ENCODE assay signal across 15 cellular contexts in the genomic region with DNA sequence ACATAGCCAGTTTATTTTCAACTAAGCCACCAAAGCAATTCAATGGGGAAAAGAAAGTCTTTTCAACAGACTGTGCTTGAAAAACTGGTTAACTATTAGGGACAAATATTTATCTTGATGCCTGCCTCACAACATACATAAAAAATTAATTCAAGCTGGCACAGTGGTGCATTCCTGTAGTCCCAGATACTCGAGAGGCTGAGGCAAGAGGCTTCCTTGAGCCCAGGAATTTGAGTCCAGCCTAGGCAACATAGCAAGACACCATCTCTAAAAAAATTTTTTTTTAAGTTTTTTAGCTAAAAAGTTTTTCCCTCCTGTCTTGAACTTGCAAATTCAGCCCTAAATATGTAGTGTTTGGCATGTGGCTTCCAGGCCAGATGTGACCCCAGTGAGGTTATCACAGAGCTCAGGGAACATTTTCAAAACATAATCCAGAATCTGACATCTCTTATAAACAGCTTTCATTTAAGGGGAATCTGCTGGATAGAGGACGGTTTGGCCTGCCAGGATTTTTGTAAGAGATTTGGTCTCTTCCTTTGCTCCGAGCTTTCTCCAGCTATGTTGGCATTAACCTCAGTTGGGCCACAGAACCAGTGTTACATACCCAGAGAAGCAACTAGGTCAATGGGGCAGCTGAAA. TPM values are rescaled to one million over a fixed set of nuclear protein-coding genes. Genes with fewer than 3 reads are reported as not detected.
DNase-seq lines count a peak whose midpoint lies in the region; TF ChIP-seq lines count a peak whose summit lies in the region.
"Had no signal": no experiment of that assay in that cellular context is flagged by ENCODE, and none has a peak within 500 bp of the region (broad histone marks: within the 10 kb centered on the region; RNA-seq: fewer than 3 reads in every experiment).

No MANE protein-coding gene starts in this region.

- H2AFZ ChIP-seq in PC-9, result no peak overlapping the region

- DNase-seq in chondrocyte (ENCODE audit: low spot score), result no peak
- DNase-seq in left ventricle myocardium inferior, result no peak
- DNase-seq in posterior vena cava (ENCODE audit: low spot score), result peak; percentile 78
- DNase-seq in uterus, result peak; percentile 76 to 81
- no peak for DNase-seq in PC-9
- DNase-seq in activated CD4-positive, alpha-beta memory T cell treated with anti-CD3 and anti-CD28 coated beads for 36 hours, result no peak
- DNase-seq in NCI-H524 treated with DMSO at 0.1 percent for 48 hours (lab: John Stamatoyannopoulos, UW), result no peak
- DNase-seq: activated CD4-positive, CD25-positive, alpha-beta regulatory T cell; GF-D8; left colon; MM.1S; pancreas; stimulated activated CD4-positive, alpha-beta T cell treated with anti-CD3 and anti-CD28 coated beads, Interleukin-1b, Interleukin-23, amount 100 ng/mL, for 48 hours had no signal

- no TSS peak for BruUV-seq in PC-9 (replicated peaks; lab: Mats Ljungman, UMichigan)

- H4K20me1 ChIP-seq in PC-9 (ENCODE audit: insufficient read depth), result no peaks in the 10 kb centered on the region

- H3K9me3 Mint-ChIP-seq in chondrocyte (ENCODE audit: low read depth), result peaks cover 17% of the 10 kb centered on the region
- peaks cover 12% of the 10 kb centered on the region for H3K9me3 Mint-ChIP-seq in activated CD4-positive, alpha-beta memory T cell treated with anti-CD3 and anti-CD28 coated beads for 36 hours
- H3K9me3 Mint-ChIP-seq: dendritic cell treated with granulocyte-macrophage colony-stimulating factor and Interleukin-4, amounts not matched to agents 40 ng/mL and 50 ng/mL, for 4 days had no signal

- H3K4me1 Mint-ChIP-seq in chondrocyte (ENCODE audit: low read depth), result peaks cover 48% of the 10 kb centered on the region
- H3K4me1 Mint-ChIP-seq in activated CD4-positive, alpha-beta memory T cell treated with anti-CD3 and anti-CD28 coated beads for 36 hours (ENCODE audit: low read depth), result no peaks in the 10 kb centered on the region

- no peak overlapping the region for H3K4me2 ChIP-seq in PC-9

- CTCF ChIA-PET in PC-9 (lab: Charles Lee), result no interaction called here
- CTCF ChIA-PET in activated CD4-positive, alpha-beta memory T cell treated with anti-CD3 and anti-CD28 coated beads for 36 hours (lab: Charles Lee), result no interaction called here

- H3K9me2 ChIP-seq in PC-9 (ENCODE audit: insufficient read depth), result no peaks in the 10 kb centered on the region

- H3K27me3 ChIP-seq in left ventricle myocardium inferior (ENCODE audit: low read depth), result no peaks in the 10 kb centered on the region
- H3K27me3 ChIP-seq in uterus, result no peaks in the 10 kb centered on the region
- H3K27me3 ChIP-seq in PC-9 (ENCODE audit: insufficient read depth, low read depth), result no peaks in the 10 kb centered on the region
- H3K27me3 ChIP-seq: pancreas had no signal

- H3K9me3 ChIP-seq in left ventricle myocardium inferior (replicated peaks) (peaks cover 15% of the 10 kb centered on the region), uterus (no peaks in the 10 kb centered on the region), PC-9 (ENCODE audit: insufficient read depth, low read depth) (peaks cover 8% of the 10 kb centered on the region; the same call in 1 of the 2 replicates)
- H3K9me3 ChIP-seq: pancreas had no signal

- H3K27ac Mint-ChIP-seq in chondrocyte (ENCODE audit: unreplicated experiment), result peak overlapping the region; percentile 50
- no peak overlapping the region for H3K27ac Mint-ChIP-seq in activated CD4-positive, alpha-beta memory T cell treated with anti-CD3 and anti-CD28 coated beads for 36 hours
- H3K27ac Mint-ChIP-seq: dendritic cell treated with granulocyte-macrophage colony-stimulating factor and Interleukin-4, amounts not matched to agents 40 ng/mL and 50 ng/mL, for 4 days had no signal

- H3K4me3 Mint-ChIP-seq in chondrocyte (ENCODE audit: unreplicated experiment), result no peak overlapping the region
- H3K4me3 Mint-ChIP-seq in activated CD4-positive, alpha-beta memory T cell treated with anti-CD3 and anti-CD28 coated beads for 36 hours, result no peak overlapping the region
- H3K4me3 Mint-ChIP-seq: dendritic cell treated with granulocyte-macrophage colony-stimulating factor and Interleukin-4, amounts not matched to agents 40 ng/mL and 50 ng/mL, for 4 days had no signal

- H3K27ac ChIP-seq in left ventricle myocardium inferior (replicated peaks) (peak overlapping the region; percentile 79), uterus (peak overlapping the region; percentile 79 to 86), PC-9 (no peak overlapping the region)
- H3K27ac ChIP-seq: pancreas had no signal

- H3K79me2 ChIP-seq in PC-9 (ENCODE audit: low read depth), result no peaks in the 10 kb centered on the region

- POLR2A ChIA-PET in PC-9 (lab: Charles Lee; ENCODE audit: unreplicated experiment), result no interaction called here
- POLR2A ChIA-PET in activated CD4-positive, alpha-beta memory T cell treated with anti-CD3 and anti-CD28 coated beads for 36 hours (lab: Charles Lee), result no interaction called here

- H3K36me3 Mint-ChIP-seq in chondrocyte (ENCODE audit: low read depth), result peaks cover 4% of the 10 kb centered on the region
- H3K36me3 Mint-ChIP-seq in activated CD4-positive, alpha-beta memory T cell treated with anti-CD3 and anti-CD28 coated beads for 36 hours, result no peaks in the 10 kb centered on the region

- H3K27me3 Mint-ChIP-seq in chondrocyte (ENCODE audit: low read depth), result no peaks in the 10 kb centered on the region
- peaks cover 17% of the 10 kb centered on the region for H3K27me3 Mint-ChIP-seq in activated CD4-positive, alpha-beta memory T cell treated with anti-CD3 and anti-CD28 coated beads for 36 hours

- no peaks in the 10 kb centered on the region for H3K36me3 ChIP-seq in left ventricle myocardium inferior
- no peaks in the 10 kb centered on the region for H3K36me3 ChIP-seq in uterus
- no peaks in the 10 kb centered on the region for H3K36me3 ChIP-seq in PC-9 (ENCODE audit: low read depth)
- H3K36me3 ChIP-seq: pancreas had no signal

- H3K4me3 ChIP-seq in left ventricle myocardium inferior (no peak overlapping the region), uterus (no peak overlapping the region), PC-9 (no peak overlapping the region)
- H3K4me3 ChIP-seq: pancreas had no signal

- no peak for TF ChIP-seq CTCF in chondrocyte (IDR thresholded peaks at IDR 0.05)
- no peak for TF ChIP-seq CTCF in left ventricle myocardium inferior (IDR thresholded peaks at IDR 0.05; ENCODE audit: borderline replicate concordance)
- TF ChIP-seq CTCF in uterus (IDR thresholded peaks at IDR 0.05), result no peak
- TF ChIP-seq CTCF in PC-9 (conservative IDR thresholded peaks at IDR 0.05), result no peak

- H3K4me1 ChIP-seq in left ventricle myocardium inferior (peaks cover 11% of the 10 kb centered on the region), uterus (peaks cover 0 to 33% of the 10 kb centered on the region in 2 donors), PC-9 (replicated peaks; ENCODE audit: insufficient read depth) (peaks cover 14% of the 10 kb centered on the region)
- H3K4me1 ChIP-seq: pancreas had no signal

- H3F3A ChIP-seq in PC-9 (ENCODE audit: insufficient read depth, low read depth), result peaks cover 14% of the 10 kb centered on the region

- intact Hi-C loops in left ventricle myocardium inferior (cut with micrococcal nuclease), result no loop called here
- intact Hi-C loops in posterior vena cava (cut with DNase I), result no loop called here
- intact Hi-C loops in uterus (cut with DNase I; ENCODE audit: low total_unique reads), result no loop called here
- intact Hi-C loops in PC-9 (cut with micrococcal nuclease; ENCODE audit: unreplicated experiment), result no loop called here
- intact Hi-C loops in activated CD4-positive, alpha-beta memory T cell treated with anti-CD3 and anti-CD28 coated beads for 36 hours (cut with micrococcal nuclease), result no loop called here

- no peak for TF ChIP-seq POLR2A in uterus (IDR thresholded peaks at IDR 0.05)

RNA-seq across cellular contexts. Expression of a gene that starts 46.4 kb away (rescaled TPM):
- total RNA-seq in chondrocyte (994 to 1,063 TPM (median 1,052 TPM) in 3 replicates), left ventricle myocardium inferior (154 TPM), posterior vena cava (100 to 1,000 TPM; 606 to 689 TPM), uterus (1,000 to 10,000 TPM in 1 of 4 donors, 100 to 1,000 TPM in 3; 621 to 1,160 (median 804) TPM), PC-9 (2021) (43.1 and 51.8 TPM in 2 replicates)
- total RNA-seq in activated CD4-positive, alpha-beta memory T cell treated with anti-CD3 and anti-CD28 coated beads for 36 hours, result under 1 TPM; 0.39 to 0.40 TPM
- total RNA-seq: OCI-LY7 had no signal

Comparison
In these comparisons a context has a peak if more than half of its experiments do, and no peak if none do; other contexts are left out.
1. DNase-seq: peak in posterior vena cava (single experiment) and uterus (2 of 2); none in chondrocyte (single experiment), left ventricle myocardium inferior (single experiment), PC-9 (0 of 2), activated CD4-positive, alpha-beta memory T cell treated with anti-CD3 and anti-CD28 coated beads for 36 hours (single experiment) and NCI-H524 treated with DMSO at 0.1 percent for 48 hours (single experiment).
2. RNA of a gene that starts 46.4 kb away (total RNA-seq): 994 to 1,063 TPM in chondrocyte, 621 to 1,160 TPM in uterus, 606 to 689 TPM in posterior vena cava, 154 TPM in left ventricle myocardium inferior (single experiment) and 43.1 to 51.8 TPM in PC-9; 0.39 to 0.40 TPM in activated CD4-positive, alpha-beta memory T cell treated with anti-CD3 and anti-CD28 coated beads for 36 hours; every median in the first group is over 10 times any median in the second.